ENCODE assay signal across 1 cellular context in genomic region chr15:56017920-56018319, GRCh38.
A peak's percentile ranks its signal among the peaks of the same experiment; 100 is the strongest.
TF ChIP-seq lines count a peak whose summit lies in the region.

No MANE protein-coding gene starts in this region.

TF ChIP-seq in HepG2, 621 proteins besides CTCF, POLR2A, EP300 and RAD21 (continued from another document):
- peak; percentile 60 for TF ChIP-seq TFE3 (CRISPR knock-in tag; IDR thresholded peaks at IDR 0.05)
- no peak for TF ChIP-seq ONECUT2 (CRISPR knock-in tag; IDR thresholded peaks at IDR 0.05)
- TF ChIP-seq NFYB (CRISPR knock-in tag; IDR thresholded peaks at IDR 0.05) = no peak
- TF ChIP-seq SIX4 (CRISPR knock-in tag; IDR thresholded peaks at IDR 0.05) = no peak
- no peak for TF ChIP-seq PHF8 (CRISPR knock-in tag; IDR thresholded peaks at IDR 0.05)
- TF ChIP-seq BHLHE40 (IDR thresholded peaks at IDR 0.05; ENCODE audit: low read length) = peak; percentile 63; the same call in 1 of the 2 replicates
- TF ChIP-seq ATF4 (CRISPR knock-in tag; IDR thresholded peaks at IDR 0.05) = peak in 1 of 2 experiments; percentile 58; a peak in 1 of 4 replicates
- TF ChIP-seq SMYD3 (CRISPR knock-in tag; IDR thresholded peaks at IDR 0.05) = no peak
- TF ChIP-seq MIER2 (CRISPR knock-in tag; IDR thresholded peaks at IDR 0.05) = no peak
- TF ChIP-seq THRA (CRISPR knock-in tag; IDR thresholded peaks at IDR 0.05; ENCODE audit: borderline replicate concordance) = no peak
- no peak for TF ChIP-seq ZNF558 (CRISPR knock-in tag; IDR thresholded peaks at IDR 0.05; ENCODE audit: borderline replicate concordance)
- TF ChIP-seq CEBPG (CRISPR knock-in tag; IDR thresholded peaks at IDR 0.05) = peak; percentile 69
- TF ChIP-seq HDAC1 (CRISPR knock-in tag; IDR thresholded peaks at IDR 0.05) = no peak
- no peak for TF ChIP-seq SOX6 (IDR thresholded peaks at IDR 0.05)
- peak; percentile 87 for TF ChIP-seq SOX6 (CRISPR knock-in tag; IDR thresholded peaks at IDR 0.05)
- TF ChIP-seq NKX3-1 (CRISPR knock-in tag; IDR thresholded peaks at IDR 0.05) = no peak
- TF ChIP-seq ZNF143 (CRISPR knock-in tag; IDR thresholded peaks at IDR 0.05) = no peak
- peak; percentile 28; the same call in 1 of the 2 replicates for TF ChIP-seq TFAP4 (IDR thresholded peaks at IDR 0.05; ENCODE audit: borderline replicate concordance, low read depth)
- no peak for TF ChIP-seq KAT2B (IDR thresholded peaks at IDR 0.05; ENCODE audit: borderline replicate concordance, low read depth, low read length)
- no peak for TF ChIP-seq PRDM4 (CRISPR knock-in tag; IDR thresholded peaks at IDR 0.05; ENCODE audit: borderline replicate concordance)
- TF ChIP-seq KDM5B (CRISPR knock-in tag; IDR thresholded peaks at IDR 0.05; ENCODE audit: borderline replicate concordance) = no peak
- peak; percentile 69 for TF ChIP-seq ARID5B (CRISPR knock-in tag; IDR thresholded peaks at IDR 0.05)
- TF ChIP-seq MYPOP (CRISPR knock-in tag; IDR thresholded peaks at IDR 0.05) = no peak
- TF ChIP-seq NFE2L2 (IDR thresholded peaks at IDR 0.05; ENCODE audit: low read length) = no peak
- no peak for TF ChIP-seq TCF12 (IDR thresholded peaks at IDR 0.05)
- TF ChIP-seq TCF12 (CRISPR knock-in tag; IDR thresholded peaks at IDR 0.05) = no peak
- TF ChIP-seq SMARCE1 (IDR thresholded peaks at IDR 0.05; ENCODE audit: borderline replicate concordance) = no peak
- no peak for TF ChIP-seq ZFP36 (IDR thresholded peaks at IDR 0.05; ENCODE audit: borderline replicate concordance, low read depth, low read length, partially characterized antibody)
- no peak for TF ChIP-seq CREB3 (CRISPR knock-in tag; IDR thresholded peaks at IDR 0.05)
- no peak for TF ChIP-seq AGO1 (IDR thresholded peaks at IDR 0.05; ENCODE audit: low read depth, low read length, poor library complexity, severe bottlenecking)
- 0 out of 2 replicates have a peak, but pooled peaks have one; percentile 22 for TF ChIP-seq SALL1 (CRISPR knock-in tag; IDR thresholded peaks at IDR 0.05)
- TF ChIP-seq ZNF687 (CRISPR knock-in tag; IDR thresholded peaks at IDR 0.05) = no peak
- no peak for TF ChIP-seq TBP (CRISPR knock-in tag; IDR thresholded peaks at IDR 0.05)
- TF ChIP-seq FOSL2 (CRISPR knock-in tag; IDR thresholded peaks at IDR 0.05) = peak; percentile 59
- peak; percentile 36 for TF ChIP-seq FOXA3 (CRISPR knock-in tag; IDR thresholded peaks at IDR 0.05)
- no peak for TF ChIP-seq SNAPC5 (CRISPR knock-in tag; IDR thresholded peaks at IDR 0.05; ENCODE audit: borderline replicate concordance)
- TF ChIP-seq PPARG (CRISPR knock-in tag; conservative IDR thresholded peaks at IDR 0.05) = no peak
- no peak for TF ChIP-seq MED13 (CRISPR knock-in tag; IDR thresholded peaks at IDR 0.05)
